1 cellular context compared by ENCODE assay signal in the genomic region with DNA sequence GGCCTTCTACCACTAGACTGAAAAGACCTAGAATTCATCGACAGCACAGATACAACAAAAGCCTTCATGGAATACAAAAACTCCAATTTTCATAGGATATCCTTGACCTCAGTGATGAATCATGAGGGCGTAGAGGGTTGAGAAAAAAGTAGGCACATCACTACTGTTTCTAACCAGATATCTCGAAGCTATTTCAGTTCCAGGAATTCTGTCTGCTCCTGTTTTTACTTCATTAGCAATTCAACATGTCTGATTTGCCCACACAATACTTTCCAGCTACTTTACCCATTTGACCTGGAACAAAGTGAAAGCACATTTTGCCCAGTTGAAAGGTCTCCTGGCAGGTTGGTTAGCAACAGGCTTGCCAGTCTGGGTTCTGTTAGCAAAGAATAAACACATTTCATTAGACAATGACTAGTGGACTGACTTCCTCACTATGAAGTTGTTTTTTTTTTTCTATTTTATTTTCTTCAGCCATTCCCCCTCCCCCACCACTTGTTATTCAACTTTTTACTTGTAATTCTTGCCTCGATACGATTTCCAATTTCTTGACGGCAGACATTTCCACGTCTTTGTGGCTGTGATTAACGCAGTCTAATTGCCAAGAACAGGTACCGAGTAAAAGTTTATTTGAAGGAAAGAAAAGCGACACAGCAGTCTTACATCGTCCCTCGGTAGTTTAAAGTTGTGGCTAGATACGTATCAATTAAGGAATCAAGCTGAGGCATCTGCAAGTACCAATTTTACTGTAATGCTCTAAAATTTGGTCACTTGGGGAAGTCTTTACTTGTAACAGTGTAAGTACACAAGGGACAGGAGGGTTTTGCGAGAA.
TF ChIP-seq lines count a peak whose summit lies in the region.

No MANE protein-coding gene starts in this region.

TF ChIP-seq in HCT116, 20 proteins besides CTCF, POLR2A, EP300 and RAD21 (continued from another document):
- TF ChIP-seq ZBTB33 (IDR thresholded peaks at IDR 0.05; ENCODE audit: extremely low read depth, insufficient replicate concordance, low read length) (no peak), JUND (IDR thresholded peaks at IDR 0.05) (no peak), TCF7L2 (IDR thresholded peaks at IDR 0.05; ENCODE audit: borderline replicate concordance, extremely low read depth, insufficient read depth, insufficient read length) (no peak), ELF1 (IDR thresholded peaks at IDR 0.05; ENCODE audit: borderline replicate concordance, low read depth) (no peak), YY1 (IDR thresholded peaks at IDR 0.05; ENCODE audit: extremely low read depth, insufficient replicate concordance, low read depth, low read length) (no peak)
